6 cellular contexts compared by ENCODE assay signal in genomic region chr6:46764280-46764679, GRCh38. TPM values are rescaled to one million over a fixed set of nuclear protein-coding genes. Genes with fewer than 3 reads are reported as not detected.
"Had no signal": no experiment of that assay in that cellular context is flagged by ENCODE, and none has a peak within 500 bp of the region (broad histone marks: within the 10 kb centered on the region; RNA-seq: fewer than 3 reads in every experiment).

No MANE protein-coding gene starts in this region.

RNA-seq across cellular contexts. Expression of gene ANKRD66, which starts 17.5 kb away (rescaled TPM):
- total RNA-seq: GM23248, H1, H4, H7, H9, HFFc6 had no signal
- polyA plus RNA-seq: GM23248 had no signal

RNA-seq across cellular contexts. Expression of gene MEP1A, which starts 28.9 kb away (rescaled TPM):
- total RNA-seq: GM23248, H1, H7, H9, HFFc6 had no signal
- polyA plus RNA-seq: GM23248 had no signal

RNA-seq across cellular contexts. Expression of gene PLA2G7, which starts 29.1 kb away (rescaled TPM):
- total RNA-seq: GM23248, H4, HFFc6 had no signal
- polyA plus RNA-seq: GM23248 had no signal
